ENCODE assay signal across 35 cellular contexts in genomic region chr1:221171768-221172167, GRCh38.
"Had no signal": no experiment of that assay in that cellular context is flagged by ENCODE, and none has a peak within 500 bp of the region (broad histone marks: within the 10 kb centered on the region; RNA-seq: fewer than 3 reads in every experiment).

No MANE protein-coding gene starts in this region.

- H3K27me3 ChIP-seq: MG63 had no signal

- H3K4me3 ChIP-seq: MG63 had no signal

- DNase-seq: Kasumi-1, MG63, MM.1S, MV-4-11, NCI-H1048, NCI-H1092, NCI-H1092 treated with DMSO at 0.1 percent for 48 hours, NCI-H1105, NCI-H1105 treated with DMSO at 0.1 percent for 48 hours, NCI-H1417, NCI-H1417 treated with DMSO at 0.1 percent for 48 hours, NCI-H1436, NCI-H1436 treated with DMSO at 0.1 percent for 48 hours, NCI-H146, NCI-H1694, NCI-H1694 treated with DMSO at 0.1 percent for 48 hours, NCI-H187, NCI-H187 treated with DMSO at 0.1 percent for 48 hours, NCI-H1930, NCI-H2029, NCI-H2029 treated with DMSO at 0.1 percent for 48 hours, NCI-H2081, NCI-H2081 treated with DMSO at 0.1 percent for 48 hours, NCI-H2107, NCI-H2171, NCI-H2171 treated with DMSO at 0.1 percent for 48 hours, NCI-H2227 treated with DMSO at 0.1 percent for 48 hours, NCI-H226, NCI-H345, NCI-H446, NCI-H446 treated with DMSO at 0.1 percent for 48 hours, NCI-H510A, NCI-H510A treated with DMSO at 0.1 percent for 48 hours, NCI-H524, NCI-H524 treated with DMSO at 0.1 percent for 48 hours had no signal

- H3K36me3 ChIP-seq: MG63 had no signal
